ENCODE assay signal across 19 cellular contexts in the genomic region with DNA sequence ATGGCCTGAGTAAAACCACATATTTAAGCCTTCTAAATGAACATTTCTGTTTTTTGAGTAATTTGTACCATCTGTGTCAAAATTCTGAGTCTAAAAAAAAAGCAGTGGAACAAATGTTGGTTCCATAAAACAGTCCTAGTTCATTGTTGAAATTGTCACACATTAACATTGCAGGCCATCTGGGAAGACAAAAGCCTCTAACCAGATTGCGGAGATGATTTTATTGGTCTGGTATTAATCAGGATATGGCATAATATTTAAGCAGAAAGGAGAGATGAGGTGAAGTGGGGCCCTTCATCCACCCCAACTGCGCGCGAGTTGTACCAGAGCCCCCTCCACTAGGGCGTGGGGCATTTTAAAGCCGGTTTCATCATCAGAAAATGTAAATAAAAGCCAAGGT.
"Had no signal": no experiment of that assay in that cellular context is flagged by ENCODE, and none has a peak within 500 bp of the region (broad histone marks: within the 10 kb centered on the region; RNA-seq: fewer than 3 reads in every experiment).

No MANE protein-coding gene starts in this region.

- ATAC-seq: esophagus mucosa; gastrocnemius medialis; heart right ventricle; left lobe of liver; naive thymus-derived CD4-positive, alpha-beta T cell; pancreas; right cardiac atrium had no signal

- H3K27ac ChIP-seq: dorsolateral prefrontal cortex, gastrocnemius medialis, heart right ventricle, pancreas, stomach had no signal

- H3K4me3 ChIP-seq: dorsolateral prefrontal cortex, gastrocnemius medialis, heart right ventricle, pancreas, stomach had no signal

- H3K4me1 ChIP-seq: gastrocnemius medialis, heart right ventricle, pancreas, stomach had no signal

- H3K36me3 ChIP-seq: gastrocnemius medialis, heart right ventricle, pancreas, stomach had no signal

- H3K27me3 ChIP-seq: gastrocnemius medialis, pancreas had no signal

- H3K9me3 ChIP-seq: gastrocnemius medialis, heart right ventricle, pancreas, stomach had no signal

- DNase-seq: cortex of kidney; dorsolateral prefrontal cortex; effector CD8-positive, alpha-beta T cell; gastrocnemius medialis; heart right ventricle; islet precursor cell; mammary epithelial cell; naive thymus-derived CD4-positive, alpha-beta T cell; occipital lobe; pancreas; right cardiac atrium; small intestine; stimulated activated CD4-positive, alpha-beta T cell treated with anti-CD3 and anti-CD28 coated beads, Interleukin-12 subunit alpha, Interleukin-12 subunit beta, amount 100 ng/mL, for 4 hours; stimulated activated naive CD4-positive, alpha-beta T cell; stomach; substantia nigra; trophoblast cell had no signal
